1 cellular context compared by ENCODE assay signal in the genomic region with DNA sequence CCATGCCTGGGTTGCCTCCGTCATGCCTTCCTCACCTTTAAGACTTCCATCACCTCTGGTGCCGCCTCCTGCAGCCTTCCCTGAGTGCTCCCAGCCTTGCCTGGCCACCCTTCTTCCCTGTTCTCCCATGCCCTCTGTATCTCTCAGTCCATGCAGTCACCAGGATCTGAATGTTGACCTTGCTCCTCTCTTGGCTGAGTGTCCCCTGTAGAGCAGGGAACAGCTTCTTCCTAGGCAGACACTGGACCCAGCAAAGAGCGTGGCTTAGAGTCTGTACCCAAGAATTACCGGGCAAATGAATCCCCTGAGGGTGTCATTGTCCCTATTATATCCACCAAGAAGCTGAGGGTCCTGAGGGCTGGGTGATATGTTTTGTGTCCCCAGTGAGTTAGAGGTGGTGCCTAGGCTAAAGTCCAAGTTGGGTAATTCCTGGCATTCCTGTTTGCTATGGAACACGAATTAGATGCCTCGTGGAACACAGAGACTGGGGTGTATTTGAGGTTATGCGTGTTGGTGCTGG.
TF ChIP-seq lines count a peak whose summit lies in the region.

No MANE protein-coding gene starts in this region.

TF ChIP-seq in HepG2, 621 proteins besides CTCF, POLR2A, EP300 and RAD21 (continued from another document and continues in another):
- TF ChIP-seq MED1 (CRISPR knock-in tag; IDR thresholded peaks at IDR 0.05) (peak; percentile 83), SSRP1 (CRISPR knock-in tag; IDR thresholded peaks at IDR 0.05) (no peak), CREB1 (IDR thresholded peaks at IDR 0.05) (no peak), CREB1 (CRISPR knock-in tag; IDR thresholded peaks at IDR 0.05) (no peak), ZMYM4 (CRISPR knock-in tag; IDR thresholded peaks at IDR 0.05) (peak; percentile 55; the same call in 1 of the 2 replicates), ZNF883 (CRISPR knock-in tag; IDR thresholded peaks at IDR 0.05; ENCODE audit: not compliant biosample characterization) (peak; percentile 64), MXI1 (IDR thresholded peaks at IDR 0.05; ENCODE audit: borderline replicate concordance, low read depth, low read length) (0 out of 3 replicates have a peak, but pooled peaks have one; percentile 34), ZMAT3 (CRISPR knock-in tag; conservative IDR thresholded peaks at IDR 0.05) (0 out of 2 replicates have a peak, but pooled peaks have one; percentile 44), CREM (IDR thresholded peaks at IDR 0.05) (peak; percentile 21; the same call in 1 of the 2 replicates), CREM (CRISPR knock-in tag; IDR thresholded peaks at IDR 0.05) (no peak), ZNF451 (CRISPR knock-in tag; IDR thresholded peaks at IDR 0.05) (no peak), KLF6 (CRISPR knock-in tag; IDR thresholded peaks at IDR 0.05) (0 out of 2 replicates have a peak, but pooled peaks have one; percentile 43), ZNF138 (CRISPR knock-in tag; IDR thresholded peaks at IDR 0.05; ENCODE audit: low read depth) (no peak), XRCC5 (optimal IDR thresholded peaks at IDR 0.05; ENCODE audit: low read length) (peak; percentile 20), HOXA5 (CRISPR knock-in tag; IDR thresholded peaks at IDR 0.05) (no peak), ZNF205 (CRISPR knock-in tag; IDR thresholded peaks at IDR 0.05) (no peak), IRF2 (CRISPR knock-in tag; IDR thresholded peaks at IDR 0.05) (peak; percentile 57; the same call in 1 of the 2 replicates), RARA (CRISPR knock-in tag; IDR thresholded peaks at IDR 0.05) (peak; percentile 72), ZNF501 (CRISPR knock-in tag; IDR thresholded peaks at IDR 0.05) (peak; percentile 86), ZNF788 (CRISPR knock-in tag; IDR thresholded peaks at IDR 0.05; ENCODE audit: borderline replicate concordance) (no peak; the same call in 1 of the 2 replicates), POGZ (CRISPR knock-in tag; IDR thresholded peaks at IDR 0.05) (peak; percentile 51; the same call in 1 of the 2 replicates), ADNP (CRISPR knock-in tag; IDR thresholded peaks at IDR 0.05) (no peak), RCOR2 (CRISPR knock-in tag; IDR thresholded peaks at IDR 0.05) (peak; percentile 72; the same call in 1 of the 2 replicates), AHR (CRISPR knock-in tag; IDR thresholded peaks at IDR 0.05) (no peak), ERF (CRISPR knock-in tag; IDR thresholded peaks at IDR 0.05) (no peak; the same call in none of the 2 replicates), ZNF264 (CRISPR knock-in tag; IDR thresholded peaks at IDR 0.05) (peak; percentile 43; the same call in 1 of the 2 replicates), HMG20A (CRISPR knock-in tag; IDR thresholded peaks at IDR 0.05; ENCODE audit: borderline replicate concordance) (peak; percentile 76; the same call in 1 of the 2 replicates), ZSCAN21 (CRISPR knock-in tag; IDR thresholded peaks at IDR 0.05; ENCODE audit: borderline replicate concordance) (0 out of 2 replicates have a peak, but pooled peaks have one; percentile 49), NBN (conservative IDR thresholded peaks at IDR 0.05) (no peak), NCOA5 (CRISPR knock-in tag; IDR thresholded peaks at IDR 0.05) (no peak), ZBTB3 (CRISPR knock-in tag; IDR thresholded peaks at IDR 0.05; ENCODE audit: borderline replicate concordance, low read depth) (no peak), CBX1 (IDR thresholded peaks at IDR 0.05; ENCODE audit: low read depth) (no peak), MTA1 (CRISPR knock-in tag; IDR thresholded peaks at IDR 0.05; ENCODE audit: borderline replicate concordance) (0 out of 2 replicates have a peak, but pooled peaks have one; percentile 63), NCOA2 (CRISPR knock-in tag; IDR thresholded peaks at IDR 0.05) (peak; percentile 74), NKX3-1 (CRISPR knock-in tag; IDR thresholded peaks at IDR 0.05) (no peak), TBX2 (CRISPR knock-in tag; IDR thresholded peaks at IDR 0.05; ENCODE audit: borderline replicate concordance) (peak; percentile 77; the same call in 1 of the 2 replicates), ZZZ3 (CRISPR knock-in tag; IDR thresholded peaks at IDR 0.05; ENCODE audit: borderline replicate concordance) (no peak)
- TF ChIP-seq, protein P1, sequence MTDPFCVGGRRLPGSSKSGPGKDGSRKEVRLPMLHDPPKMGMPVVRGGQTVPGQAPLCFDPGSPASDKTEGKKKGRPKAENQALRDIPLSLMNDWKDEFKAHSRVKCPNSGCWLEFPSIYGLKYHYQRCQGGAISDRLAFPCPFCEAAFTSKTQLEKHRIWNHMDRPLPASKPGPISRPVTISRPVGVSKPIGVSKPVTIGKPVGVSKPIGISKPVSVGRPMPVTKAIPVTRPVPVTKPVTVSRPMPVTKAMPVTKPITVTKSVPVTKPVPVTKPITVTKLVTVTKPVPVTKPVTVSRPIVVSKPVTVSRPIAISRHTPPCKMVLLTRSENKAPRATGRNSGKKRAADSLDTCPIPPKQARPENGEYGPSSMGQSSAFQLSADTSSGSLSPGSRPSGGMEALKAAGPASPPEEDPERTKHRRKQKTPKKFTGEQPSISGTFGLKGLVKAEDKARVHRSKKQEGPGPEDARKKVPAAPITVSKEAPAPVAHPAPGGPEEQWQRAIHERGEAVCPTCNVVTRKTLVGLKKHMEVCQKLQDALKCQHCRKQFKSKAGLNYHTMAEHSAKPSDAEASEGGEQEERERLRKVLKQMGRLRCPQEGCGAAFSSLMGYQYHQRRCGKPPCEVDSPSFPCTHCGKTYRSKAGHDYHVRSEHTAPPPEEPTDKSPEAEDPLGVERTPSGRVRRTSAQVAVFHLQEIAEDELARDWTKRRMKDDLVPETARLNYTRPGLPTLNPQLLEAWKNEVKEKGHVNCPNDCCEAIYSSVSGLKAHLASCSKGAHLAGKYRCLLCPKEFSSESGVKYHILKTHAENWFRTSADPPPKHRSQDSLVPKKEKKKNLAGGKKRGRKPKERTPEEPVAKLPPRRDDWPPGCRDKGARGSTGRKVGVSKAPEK (CRISPR knock-in tag; IDR thresholded peaks at IDR 0.05; ENCODE audit: borderline replicate concordance): 0 out of 2 replicates have a peak, but pooled peaks have one; percentile 79
- TF ChIP-seq, protein P2, sequence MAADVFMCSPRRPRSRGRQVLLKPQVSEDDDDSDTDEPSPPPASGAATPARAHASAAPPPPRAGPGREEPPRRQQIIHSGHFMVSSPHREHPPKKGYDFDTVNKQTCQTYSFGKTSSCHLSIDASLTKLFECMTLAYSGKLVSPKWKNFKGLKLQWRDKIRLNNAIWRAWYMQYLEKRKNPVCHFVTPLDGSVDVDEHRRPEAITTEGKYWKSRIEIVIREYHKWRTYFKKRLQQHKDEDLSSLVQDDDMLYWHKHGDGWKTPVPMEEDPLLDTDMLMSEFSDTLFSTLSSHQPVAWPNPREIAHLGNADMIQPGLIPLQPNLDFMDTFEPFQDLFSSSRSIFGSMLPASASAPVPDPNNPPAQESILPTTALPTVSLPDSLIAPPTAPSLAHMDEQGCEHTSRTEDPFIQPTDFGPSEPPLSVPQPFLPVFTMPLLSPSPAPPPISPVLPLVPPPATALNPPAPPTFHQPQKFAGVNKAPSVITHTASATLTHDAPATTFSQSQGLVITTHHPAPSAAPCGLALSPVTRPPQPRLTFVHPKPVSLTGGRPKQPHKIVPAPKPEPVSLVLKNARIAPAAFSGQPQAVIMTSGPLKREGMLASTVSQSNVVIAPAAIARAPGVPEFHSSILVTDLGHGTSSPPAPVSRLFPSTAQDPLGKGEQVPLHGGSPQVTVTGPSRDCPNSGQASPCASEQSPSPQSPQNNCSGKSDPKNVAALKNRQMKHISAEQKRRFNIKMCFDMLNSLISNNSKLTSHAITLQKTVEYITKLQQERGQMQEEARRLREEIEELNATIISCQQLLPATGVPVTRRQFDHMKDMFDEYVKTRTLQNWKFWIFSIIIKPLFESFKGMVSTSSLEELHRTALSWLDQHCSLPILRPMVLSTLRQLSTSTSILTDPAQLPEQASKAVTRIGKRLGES (CRISPR knock-in tag; IDR thresholded peaks at IDR 0.05; ENCODE audit: borderline replicate concordance): no peak
- TF ChIP-seq, protein P3, sequence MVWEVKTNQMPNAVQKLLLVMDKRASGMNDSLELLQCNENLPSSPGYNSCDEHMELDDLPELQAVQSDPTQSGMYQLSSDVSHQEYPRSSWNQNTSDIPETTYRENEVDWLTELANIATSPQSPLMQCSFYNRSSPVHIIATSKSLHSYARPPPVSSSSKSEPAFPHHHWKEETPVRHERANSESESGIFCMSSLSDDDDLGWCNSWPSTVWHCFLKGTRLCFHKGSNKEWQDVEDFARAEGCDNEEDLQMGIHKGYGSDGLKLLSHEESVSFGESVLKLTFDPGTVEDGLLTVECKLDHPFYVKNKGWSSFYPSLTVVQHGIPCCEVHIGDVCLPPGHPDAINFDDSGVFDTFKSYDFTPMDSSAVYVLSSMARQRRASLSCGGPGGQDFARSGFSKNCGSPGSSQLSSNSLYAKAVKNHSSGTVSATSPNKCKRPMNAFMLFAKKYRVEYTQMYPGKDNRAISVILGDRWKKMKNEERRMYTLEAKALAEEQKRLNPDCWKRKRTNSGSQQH (CRISPR knock-in tag; IDR thresholded peaks at IDR 0.05; ENCODE audit: low read depth): no peak
- TF ChIP-seq, protein P4, sequence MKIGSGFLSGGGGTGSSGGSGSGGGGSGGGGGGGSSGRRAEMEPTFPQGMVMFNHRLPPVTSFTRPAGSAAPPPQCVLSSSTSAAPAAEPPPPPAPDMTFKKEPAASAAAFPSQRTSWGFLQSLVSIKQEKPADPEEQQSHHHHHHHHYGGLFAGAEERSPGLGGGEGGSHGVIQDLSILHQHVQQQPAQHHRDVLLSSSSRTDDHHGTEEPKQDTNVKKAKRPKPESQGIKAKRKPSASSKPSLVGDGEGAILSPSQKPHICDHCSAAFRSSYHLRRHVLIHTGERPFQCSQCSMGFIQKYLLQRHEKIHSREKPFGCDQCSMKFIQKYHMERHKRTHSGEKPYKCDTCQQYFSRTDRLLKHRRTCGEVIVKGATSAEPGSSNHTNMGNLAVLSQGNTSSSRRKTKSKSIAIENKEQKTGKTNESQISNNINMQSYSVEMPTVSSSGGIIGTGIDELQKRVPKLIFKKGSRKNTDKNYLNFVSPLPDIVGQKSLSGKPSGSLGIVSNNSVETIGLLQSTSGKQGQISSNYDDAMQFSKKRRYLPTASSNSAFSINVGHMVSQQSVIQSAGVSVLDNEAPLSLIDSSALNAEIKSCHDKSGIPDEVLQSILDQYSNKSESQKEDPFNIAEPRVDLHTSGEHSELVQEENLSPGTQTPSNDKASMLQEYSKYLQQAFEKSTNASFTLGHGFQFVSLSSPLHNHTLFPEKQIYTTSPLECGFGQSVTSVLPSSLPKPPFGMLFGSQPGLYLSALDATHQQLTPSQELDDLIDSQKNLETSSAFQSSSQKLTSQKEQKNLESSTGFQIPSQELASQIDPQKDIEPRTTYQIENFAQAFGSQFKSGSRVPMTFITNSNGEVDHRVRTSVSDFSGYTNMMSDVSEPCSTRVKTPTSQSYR (CRISPR knock-in tag; IDR thresholded peaks at IDR 0.05; ENCODE audit: borderline replicate concordance): 0 out of 2 replicates have a peak, but pooled peaks have one; percentile 10
- TF ChIP-seq, protein P5, sequence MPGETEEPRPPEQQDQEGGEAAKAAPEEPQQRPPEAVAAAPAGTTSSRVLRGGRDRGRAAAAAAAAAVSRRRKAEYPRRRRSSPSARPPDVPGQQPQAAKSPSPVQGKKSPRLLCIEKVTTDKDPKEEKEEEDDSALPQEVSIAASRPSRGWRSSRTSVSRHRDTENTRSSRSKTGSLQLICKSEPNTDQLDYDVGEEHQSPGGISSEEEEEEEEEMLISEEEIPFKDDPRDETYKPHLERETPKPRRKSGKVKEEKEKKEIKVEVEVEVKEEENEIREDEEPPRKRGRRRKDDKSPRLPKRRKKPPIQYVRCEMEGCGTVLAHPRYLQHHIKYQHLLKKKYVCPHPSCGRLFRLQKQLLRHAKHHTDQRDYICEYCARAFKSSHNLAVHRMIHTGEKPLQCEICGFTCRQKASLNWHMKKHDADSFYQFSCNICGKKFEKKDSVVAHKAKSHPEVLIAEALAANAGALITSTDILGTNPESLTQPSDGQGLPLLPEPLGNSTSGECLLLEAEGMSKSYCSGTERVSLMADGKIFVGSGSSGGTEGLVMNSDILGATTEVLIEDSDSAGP (CRISPR knock-in tag; IDR thresholded peaks at IDR 0.05; ENCODE audit: borderline replicate concordance): peak; percentile 45; the same call in 1 of the 2 replicates
- TF ChIP-seq, protein P6, sequence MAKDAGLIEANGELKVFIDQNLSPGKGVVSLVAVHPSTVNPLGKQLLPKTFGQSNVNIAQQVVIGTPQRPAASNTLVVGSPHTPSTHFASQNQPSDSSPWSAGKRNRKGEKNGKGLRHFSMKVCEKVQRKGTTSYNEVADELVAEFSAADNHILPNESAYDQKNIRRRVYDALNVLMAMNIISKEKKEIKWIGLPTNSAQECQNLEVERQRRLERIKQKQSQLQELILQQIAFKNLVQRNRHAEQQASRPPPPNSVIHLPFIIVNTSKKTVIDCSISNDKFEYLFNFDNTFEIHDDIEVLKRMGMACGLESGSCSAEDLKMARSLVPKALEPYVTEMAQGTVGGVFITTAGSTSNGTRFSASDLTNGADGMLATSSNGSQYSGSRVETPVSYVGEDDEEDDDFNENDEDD (CRISPR knock-in tag; IDR thresholded peaks at IDR 0.05; ENCODE audit: borderline replicate concordance): no peak
- TF ChIP-seq, protein P7, sequence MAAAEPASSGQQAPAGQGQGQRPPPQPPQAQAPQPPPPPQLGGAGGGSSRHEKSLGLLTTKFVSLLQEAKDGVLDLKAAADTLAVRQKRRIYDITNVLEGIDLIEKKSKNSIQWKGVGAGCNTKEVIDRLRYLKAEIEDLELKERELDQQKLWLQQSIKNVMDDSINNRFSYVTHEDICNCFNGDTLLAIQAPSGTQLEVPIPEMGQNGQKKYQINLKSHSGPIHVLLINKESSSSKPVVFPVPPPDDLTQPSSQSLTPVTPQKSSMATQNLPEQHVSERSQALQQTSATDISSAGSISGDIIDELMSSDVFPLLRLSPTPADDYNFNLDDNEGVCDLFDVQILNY (CRISPR knock-in tag; conservative IDR thresholded peaks at IDR 0.05): no peak
- TF ChIP-seq, protein P8, sequence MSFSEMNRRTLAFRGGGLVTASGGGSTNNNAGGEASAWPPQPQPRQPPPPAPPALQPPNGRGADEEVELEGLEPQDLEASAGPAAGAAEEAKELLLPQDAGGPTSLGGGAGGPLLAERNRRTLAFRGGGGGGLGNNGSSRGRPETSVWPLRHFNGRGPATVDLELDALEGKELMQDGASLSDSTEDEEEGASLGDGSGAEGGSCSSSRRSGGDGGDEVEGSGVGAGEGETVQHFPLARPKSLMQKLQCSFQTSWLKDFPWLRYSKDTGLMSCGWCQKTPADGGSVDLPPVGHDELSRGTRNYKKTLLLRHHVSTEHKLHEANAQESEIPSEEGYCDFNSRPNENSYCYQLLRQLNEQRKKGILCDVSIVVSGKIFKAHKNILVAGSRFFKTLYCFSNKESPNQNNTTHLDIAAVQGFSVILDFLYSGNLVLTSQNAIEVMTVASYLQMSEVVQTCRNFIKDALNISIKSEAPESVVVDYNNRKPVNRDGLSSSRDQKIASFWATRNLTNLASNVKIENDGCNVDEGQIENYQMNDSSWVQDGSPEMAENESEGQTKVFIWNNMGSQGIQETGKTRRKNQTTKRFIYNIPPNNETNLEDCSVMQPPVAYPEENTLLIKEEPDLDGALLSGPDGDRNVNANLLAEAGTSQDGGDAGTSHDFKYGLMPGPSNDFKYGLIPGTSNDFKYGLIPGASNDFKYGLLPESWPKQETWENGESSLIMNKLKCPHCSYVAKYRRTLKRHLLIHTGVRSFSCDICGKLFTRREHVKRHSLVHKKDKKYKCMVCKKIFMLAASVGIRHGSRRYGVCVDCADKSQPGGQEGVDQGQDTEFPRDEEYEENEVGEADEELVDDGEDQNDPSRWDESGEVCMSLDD (CRISPR knock-in tag; IDR thresholded peaks at IDR 0.05; ENCODE audit: borderline replicate concordance): no peak
